In genomic region chr14:38209572-38210159, GRCh38 we compare ENCODE assay signal across 9 cellular contexts. TPM values are rescaled to one million over a fixed set of nuclear protein-coding genes. Genes with fewer than 3 reads are reported as not detected.
A peak's percentile ranks its signal among the peaks of the same experiment; 100 is the strongest.
DNase-seq lines count a peak whose midpoint lies in the region; ATAC-seq, FAIRE-seq and TF ChIP-seq lines count a peak whose summit lies in the region.
"Had no signal": no experiment of that assay in that cellular context is flagged by ENCODE, and none has a peak within 500 bp of the region (broad histone marks: within the 10 kb centered on the region; RNA-seq: fewer than 3 reads in every experiment).

No MANE protein-coding gene starts in this region.

- peaks cover 22 to 40% (median 32%) of the 10 kb centered on the region in 3 donors for H3K4me1 Mint-ChIP-seq in CD8-positive, alpha-beta memory T cell
- H3K4me1 Mint-ChIP-seq in activated CD4-positive, alpha-beta memory T cell treated with anti-CD3 and anti-CD28 coated beads, Interleukin-2, amount 10 ng/mL, durations not matched to agents 7 days and 5 days, result peaks cover 8% of the 10 kb centered on the region

- TF ChIP-seq POLR2A in heart left ventricle (IDR thresholded peaks at IDR 0.05), result no peak

- H3K27ac Mint-ChIP-seq in CD8-positive, alpha-beta memory T cell, result peak overlapping the region in 1 of 8 donors; percentile 43
- peak overlapping the region; percentile 16 for H3K27ac Mint-ChIP-seq in activated CD4-positive, alpha-beta memory T cell treated with anti-CD3 and anti-CD28 coated beads, Interleukin-2, amount 10 ng/mL, durations not matched to agents 7 days and 5 days

- intact Hi-C loops in heart left ventricle (cut with DNase I) (loop anchor here in 3 of 10 donors (5.0 to 10.0 kb wide), 3 partner anchors 43 to 305 kb away; partner anchors contain the start of gene CLEC14A (in 1 of the 3)), pancreas (cut with DNase I) (no loop called here)

- CTCF ChIA-PET in CD8-positive, alpha-beta memory T cell (lab: Charles Lee), result no interaction called here
- CTCF ChIA-PET in activated CD4-positive, alpha-beta memory T cell treated with anti-CD3 and anti-CD28 coated beads, Interleukin-2, amount 10 ng/mL, durations not matched to agents 7 days and 5 days (lab: Charles Lee), result no interaction called here

- H3K4me3 Mint-ChIP-seq in CD8-positive, alpha-beta memory T cell, result peak overlapping the region in 5 of 7 donors; percentile 20 to 85 (median 45)
- no peak overlapping the region for H3K4me3 Mint-ChIP-seq in activated CD4-positive, alpha-beta memory T cell treated with anti-CD3 and anti-CD28 coated beads, Interleukin-2, amount 10 ng/mL, durations not matched to agents 7 days and 5 days

- no peak for FAIRE-seq in pancreas (lab: Jason Lieb, UNC)

- peaks cover 21% of the 10 kb centered on the region for H3K27me3 ChIP-seq in CD8-positive, alpha-beta memory T cell (ENCODE audit: insufficient read depth, low read length, poor library complexity, severe bottlenecking)
- peaks cover 0 to 58% (median 38%) of the 10 kb centered on the region in 9 donors for H3K27me3 ChIP-seq in heart left ventricle
- no peaks in the 10 kb centered on the region for H3K27me3 ChIP-seq in pancreas

- H3K4me1 ChIP-seq in CD8-positive, alpha-beta memory T cell (ENCODE audit: insufficient read depth, low read length), result no peaks in the 10 kb centered on the region
- H3K4me1 ChIP-seq in heart left ventricle (peaks cover 0 to 30% (median 5%) of the 10 kb centered on the region in 12 donors), pancreas (peaks cover 0 to 7% (median 0%) of the 10 kb centered on the region in 3 donors)

- H3K36me3 ChIP-seq in CD8-positive, alpha-beta memory T cell (ENCODE audit: insufficient read depth, low read length), result no peaks in the 10 kb centered on the region
- H3K36me3 ChIP-seq in heart left ventricle (no peaks in the 10 kb centered on the region), pancreas (no peaks in the 10 kb centered on the region)

- peaks cover 49 to 71% of the 10 kb centered on the region in 2 donors for H3K27me3 Mint-ChIP-seq in CD8-positive, alpha-beta memory T cell
- H3K27me3 Mint-ChIP-seq in activated CD4-positive, alpha-beta memory T cell treated with anti-CD3 and anti-CD28 coated beads, Interleukin-2, amount 10 ng/mL, durations not matched to agents 7 days and 5 days, result peaks cover 69% of the 10 kb centered on the region

- H3K9me3 ChIP-seq in CD8-positive, alpha-beta memory T cell (ENCODE audit: low read length), result no peaks in the 10 kb centered on the region
- H3K9me3 ChIP-seq in heart left ventricle (peaks cover 0 to 11% (median 1%) of the 10 kb centered on the region in 12 donors), pancreas (no peaks in the 10 kb centered on the region)

- WGBS in heart left ventricle, 4 donors, result 4 to 9% (median 6%) methylated on average over 27 to 39 of the region's 39 CpGs
- 32 to 34% methylated on average over 39 of the region's 39 CpGs for WGBS in pancreas, 2 donors

- TF ChIP-seq CTCF in heart left ventricle (IDR thresholded peaks at IDR 0.05) (no peak), pancreas (IDR thresholded peaks at IDR 0.05) (no peak)

- H3K36me3 Mint-ChIP-seq in CD8-positive, alpha-beta memory T cell, result no peaks in the 10 kb centered on the region
- peaks cover 4% of the 10 kb centered on the region for H3K36me3 Mint-ChIP-seq in activated CD4-positive, alpha-beta memory T cell treated with anti-CD3 and anti-CD28 coated beads, Interleukin-2, amount 10 ng/mL, durations not matched to agents 7 days and 5 days (ENCODE audit: low read depth)

- H3K27ac ChIP-seq in CD8-positive, alpha-beta memory T cell (ENCODE audit: low read depth, low read length), result no peak overlapping the region
- H3K27ac ChIP-seq in heart left ventricle (peak overlapping the region in 1 of 12 donors; percentile 29), pancreas (peak overlapping the region in 3 of 4 donors; percentile 42 to 81 (median 80))

- ATAC-seq in heart left ventricle (peak in 2 of 4 donors; percentile 11 to 16), pancreas (no peak), GM21528 (IDR thresholded peaks at IDR 0.05; ENCODE audit: low FRiP score, unreplicated experiment) (no peak), HG03025 (IDR thresholded peaks at IDR 0.05; ENCODE audit: low FRiP score, unreplicated experiment) (no peak), GM19455 (IDR thresholded peaks at IDR 0.05; ENCODE audit: unreplicated experiment) (no peak)

- peaks cover 0 to 6% (median 5%) of the 10 kb centered on the region in 5 donors for H3K9me3 Mint-ChIP-seq in CD8-positive, alpha-beta memory T cell
- no peaks in the 10 kb centered on the region for H3K9me3 Mint-ChIP-seq in activated CD4-positive, alpha-beta memory T cell treated with anti-CD3 and anti-CD28 coated beads, Interleukin-2, amount 10 ng/mL, durations not matched to agents 7 days and 5 days

- no peak overlapping the region for H3K4me3 ChIP-seq in CD8-positive, alpha-beta memory T cell (ENCODE audit: low read length)
- peak overlapping the region; percentile 16 to 61 (median 55) for H3K4me3 ChIP-seq in heart left ventricle
- H3K4me3 ChIP-seq in pancreas, result peak overlapping the region; percentile 23 to 55 (median 51)

- no peak for DNase-seq in CD8-positive, alpha-beta memory T cell
- no peak for DNase-seq in activated CD4-positive, alpha-beta memory T cell treated with anti-CD3 and anti-CD28 coated beads, Interleukin-2, amount 10 ng/mL, durations not matched to agents 7 days and 5 days
- DNase-seq in heart left ventricle (peak in 1 of 5 donors; percentile 60), pancreas (peak in 3 of 6 donors; percentile 12 to 73 (median 61)), germinal center (ENCODE audit: low spot score) (no peak)
- DNase-seq: GF-D8 had no signal

- POLR2A ChIA-PET in CD8-positive, alpha-beta memory T cell (lab: Charles Lee), result no interaction called here
- POLR2A ChIA-PET in activated CD4-positive, alpha-beta memory T cell treated with anti-CD3 and anti-CD28 coated beads, Interleukin-2, amount 10 ng/mL, durations not matched to agents 7 days and 5 days (lab: Charles Lee), result no interaction called here

RNA-seq across cellular contexts. Expression of gene SSTR1, which starts 2.0 kb away (rescaled TPM):
- not detected for total RNA-seq in CD8-positive, alpha-beta memory T cell
- not detected for polyA plus RNA-seq in CD8-positive, alpha-beta memory T cell
- not detected for total RNA-seq in activated CD4-positive, alpha-beta memory T cell treated with anti-CD3 and anti-CD28 coated beads, Interleukin-2, amount 10 ng/mL, durations not matched to agents 7 days and 5 days
- 1 to 10 TPM in 2 of 9 donors, under 1 TPM in 7; 0.12 to 2.6 (median 0.69) TPM for total RNA-seq in heart left ventricle
- polyA plus RNA-seq in heart left ventricle, result under 1 TPM; 0.23 to 0.44 TPM
- total RNA-seq in pancreas, result 1 to 10 TPM; 1.4 to 3.5 (median 2.1) TPM
- polyA plus RNA-seq in pancreas, result 1 to 10 TPM in 1 of 2 donors, under 1 TPM in 1; 0.95 to 8.1 TPM

RNA-seq across cellular contexts. Expression of gene CLEC14A, which starts 46.2 kb away (rescaled TPM):
- total RNA-seq in CD8-positive, alpha-beta memory T cell, result not detected
- polyA plus RNA-seq in CD8-positive, alpha-beta memory T cell, result not detected
- total RNA-seq in activated CD4-positive, alpha-beta memory T cell treated with anti-CD3 and anti-CD28 coated beads, Interleukin-2, amount 10 ng/mL, durations not matched to agents 7 days and 5 days, result not detected
- total RNA-seq in heart left ventricle (10 to 100 TPM; 23.6 to 59.9 (median 31.3) TPM), pancreas (1 to 10 TPM; 2.6 to 6.8 (median 3.5) TPM)
- polyA plus RNA-seq in heart left ventricle (10 to 100 TPM; 20.6 to 61.7 TPM), pancreas (1 to 10 TPM; 2.9 to 7.5 TPM)
